ENCODE assay signal across 1 cellular context in genomic region chr5:150449491-150450339, GRCh38.
TF ChIP-seq lines count a peak whose summit lies in the region.

TSS of gene RPS14 (minus strand) at chr5:150449739. CDS start at chr5:150447733, 2,006 bp downstream.

TF ChIP-seq in K562, 482 proteins besides CTCF, POLR2A, EP300 and RAD21 (continued from another document and continues in another):
- TF ChIP-seq NR2C1 (IDR thresholded peaks at IDR 0.05) (peak; percentile 100), NR2C1 (tag; IDR thresholded peaks at IDR 0.05) (peak; percentile 100), PPARD (CRISPR knock-in tag; IDR thresholded peaks at IDR 0.05) (no peak), RBBP5 (IDR thresholded peaks at IDR 0.05; ENCODE audit: borderline replicate concordance, insufficient read depth, low read length, poor library complexity, severe bottlenecking) (peak; percentile 99), ZNF263 (CRISPR knock-in tag; IDR thresholded peaks at IDR 0.05; ENCODE audit: borderline replicate concordance) (peak; percentile 7; the same call in 1 of the 2 replicates), POLR2B (IDR thresholded peaks at IDR 0.05; ENCODE audit: low read depth, partially characterized antibody) (peak; percentile 97), ZBTB9 (CRISPR knock-in tag; IDR thresholded peaks at IDR 0.05) (peak; percentile 81; the same call in 1 of the 2 replicates), NR3C1 (CRISPR knock-in tag; IDR thresholded peaks at IDR 0.05) (no peak), KDM5B (IDR thresholded peaks at IDR 0.05; ENCODE audit: insufficient replicate concordance, low read depth, low read length) (peak; percentile 92), ERF (CRISPR knock-in tag; IDR thresholded peaks at IDR 0.05) (0 out of 2 replicates have a peak, but pooled peaks have one; percentile 73), MXD1 (CRISPR knock-in tag; IDR thresholded peaks at IDR 0.05; ENCODE audit: borderline replicate concordance, poor library complexity, severe bottlenecking) (no peak), E2F1 (CRISPR knock-in tag; IDR thresholded peaks at IDR 0.05) (peak; percentile 82; the same call in 1 of the 2 replicates), PCBP1 (IDR thresholded peaks at IDR 0.05; ENCODE audit: low read depth, low read length, poor library complexity, severe bottlenecking) (peak; percentile 67), IRF1 (CRISPR knock-in tag; IDR thresholded peaks at IDR 0.05; ENCODE audit: borderline replicate concordance) (peak; percentile 78; the same call in 1 of the 2 replicates), CBFB (CRISPR knock-in tag; IDR thresholded peaks at IDR 0.05) (0 out of 2 replicates have a peak, but pooled peaks have one; percentile 48), CBX1 (IDR thresholded peaks at IDR 0.05; ENCODE audit: low read depth) (peak; percentile 94), TRIM24 (IDR thresholded peaks at IDR 0.05) (peak; percentile 23 to 50; a peak in 3 of 4 replicates), TFAP4 (CRISPR knock-in tag; IDR thresholded peaks at IDR 0.05; ENCODE audit: borderline replicate concordance) (peak; percentile 87; the same call in 1 of the 2 replicates), ZMIZ1 (IDR thresholded peaks at IDR 0.05; ENCODE audit: low read depth in 2 of 2, low read length in 2 of 2) (no peak), SAFB2 (IDR thresholded peaks at IDR 0.05; ENCODE audit: borderline replicate concordance, low read depth, low read length, severe bottlenecking) (no peak), PRDM10 (IDR thresholded peaks at IDR 0.05; ENCODE audit: partially characterized antibody) (peak; percentile 74), ATF3 (IDR thresholded peaks at IDR 0.05) (peak; percentile 67), ATF3 (CRISPR knock-in tag; conservative IDR thresholded peaks at IDR 0.05) (peak; percentile 64; the same call in 1 of the 2 replicates), BRF2 (IDR thresholded peaks at IDR 0.05; ENCODE audit: borderline replicate concordance, insufficient read depth, insufficient read length) (no peak), U2AF1 (optimal IDR thresholded peaks at IDR 0.05; ENCODE audit: low read depth, low read length) (no peak), ZNF449 (CRISPR knock-in tag; IDR thresholded peaks at IDR 0.05) (0 out of 2 replicates have a peak, but pooled peaks have one; percentile 45), ARID3B (CRISPR knock-in tag; IDR thresholded peaks at IDR 0.05; ENCODE audit: borderline replicate concordance) (no peak), FOXA3 (CRISPR knock-in tag; conservative IDR thresholded peaks at IDR 0.05 in 1 of 2, IDR thresholded peaks at IDR 0.05 in 1 of 2) (peak in 1 of 2 experiments; percentile 7; a peak in 1 of 4 replicates), FUS (optimal IDR thresholded peaks at IDR 0.05; ENCODE audit: low read depth, low read length) (no peak), ILF3 (IDR thresholded peaks at IDR 0.05; ENCODE audit: borderline replicate concordance) (0 out of 2 replicates have a peak, but pooled peaks have one; percentile 29), ELF2 (CRISPR knock-in tag; IDR thresholded peaks at IDR 0.05) (peak; percentile 88), POLR2H (tag; IDR thresholded peaks at IDR 0.05; ENCODE audit: low read depth) (peak; percentile 93), PRMT5 (CRISPR knock-in tag; IDR thresholded peaks at IDR 0.05) (no peak), XRCC3 (IDR thresholded peaks at IDR 0.05) (no peak), ATF2 (CRISPR knock-in tag; IDR thresholded peaks at IDR 0.05) (no peak), GATAD2B (IDR thresholded peaks at IDR 0.05; ENCODE audit: borderline replicate concordance) (peak; percentile 60), CGGBP1 (CRISPR knock-in tag; IDR thresholded peaks at IDR 0.05) (no peak)
